ENCODE assay signal across 9 cellular contexts in the genomic region with DNA sequence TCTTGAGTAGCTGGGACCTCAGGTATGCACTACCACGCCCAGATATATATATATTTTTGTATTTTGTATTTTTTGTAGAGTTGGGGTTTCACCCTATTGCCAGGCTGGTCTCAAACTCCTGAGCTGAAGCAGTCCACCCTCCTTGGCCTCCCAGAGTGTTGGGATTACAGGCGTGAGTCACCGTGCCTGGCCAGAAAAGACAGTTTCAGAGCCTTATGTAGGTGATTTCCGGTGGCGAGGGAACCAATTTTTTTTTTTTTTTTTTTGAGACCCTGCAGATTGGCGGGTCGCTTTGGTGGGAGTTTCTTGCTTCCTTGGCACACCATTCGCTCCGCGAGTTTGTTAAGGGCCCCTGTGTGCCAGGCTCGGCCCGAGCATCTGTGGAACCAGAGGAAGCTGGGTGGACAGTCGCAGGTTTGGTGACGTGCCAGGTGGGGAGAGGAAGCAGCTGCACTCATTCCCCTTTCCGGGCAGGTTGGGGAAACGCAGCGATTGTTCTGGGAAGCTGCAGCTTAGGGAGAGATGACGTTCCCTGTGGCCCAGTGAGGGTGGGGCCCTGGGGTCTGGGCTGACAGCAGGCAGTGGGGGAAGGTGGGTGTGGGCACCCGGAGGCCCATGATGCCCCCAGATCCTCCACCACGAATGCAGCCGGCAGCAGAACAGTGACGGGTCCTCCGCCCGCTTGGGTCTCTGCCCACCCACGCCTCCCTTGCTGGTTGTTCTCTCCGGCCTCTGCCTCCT. TPM values are rescaled to one million over a fixed set of nuclear protein-coding genes. Genes with fewer than 3 reads are reported as not detected.
DNase-seq lines count a peak whose midpoint lies in the region; ATAC-seq and TF ChIP-seq lines count a peak whose summit lies in the region.
"Had no signal": no experiment of that assay in that cellular context is flagged by ENCODE, and none has a peak within 500 bp of the region (broad histone marks: within the 10 kb centered on the region; RNA-seq: fewer than 3 reads in every experiment).

No MANE protein-coding gene starts in this region.

- no peaks in the 10 kb centered on the region for H3K9me2 ChIP-seq in GM23248 (ENCODE audit: insufficient read depth)
- H3K9me2 ChIP-seq in OCI-LY7 (ENCODE audit: insufficient read depth, low read length): no peaks in the 10 kb centered on the region

- 21 to 22% methylated on average over 26 of the region's 26 CpGs for WGBS in GM23248 (ENCODE audit: low coverage in 1 of 2, low lambda C conversion rate in 2 of 2, missing lambda C conversion rate in 2 of 2), 2 experiments
- 25% methylated on average over 16 of the region's 26 CpGs for WGBS in esophagus muscularis mucosa

- no peak overlapping the region for H2AFZ ChIP-seq in GM23248
- H2AFZ ChIP-seq in OCI-LY7 (ENCODE audit: low read length): no peak overlapping the region

- H4K20me1 ChIP-seq in GM23248 (ENCODE audit: insufficient read depth) (no peaks in the 10 kb centered on the region; the same call in 1 of the 2 replicates), OCI-LY7 (ENCODE audit: insufficient read depth, low read length) (no peaks in the 10 kb centered on the region)

- H3K27ac ChIP-seq in GM23248 (peak overlapping the region; percentile 47), OCI-LY7 (ENCODE audit: low read depth, low read length, poor library complexity, severe bottlenecking) (no peak overlapping the region), esophagus muscularis mucosa (replicated peaks in 1 of 4) (peak overlapping the region; percentile 80 to 87 (median 84))

- H3K4me2 ChIP-seq in GM23248 (ENCODE audit: unreplicated experiment): peak overlapping the region; percentile 28
- peak overlapping the region; percentile 44 for H3K4me2 ChIP-seq in OCI-LY7 (ENCODE audit: low read length)

- in situ Hi-C loops in GM23248 (cut with MboI): no loop called here

- no peak for TF ChIP-seq CTCF in OCI-LY7 (conservative IDR thresholded peaks at IDR 0.05; ENCODE audit: low read length)
- TF ChIP-seq CTCF in esophagus muscularis mucosa (IDR thresholded peaks at IDR 0.05): no peak

- H3K4me3 ChIP-seq in GM23248: no peak overlapping the region; the same call in 1 of the 2 replicates
- H3K4me3 ChIP-seq in OCI-LY7 (ENCODE audit: low read depth, low read length, poor library complexity, severe bottlenecking): no peak overlapping the region
- H3K4me3 ChIP-seq in esophagus muscularis mucosa: peak overlapping the region; percentile 19 to 43 (median 27)

- H3K9ac ChIP-seq in GM23248: peak overlapping the region; percentile 50

- no peak for TF ChIP-seq POLR2A in esophagus muscularis mucosa (IDR thresholded peaks at IDR 0.05; ENCODE audit: low read depth)

- H3K79me2 ChIP-seq in GM23248 (ENCODE audit: insufficient read depth) (peaks cover 95% of the 10 kb centered on the region), OCI-LY7 (ENCODE audit: insufficient read depth, low read depth, low read length) (no peaks in the 10 kb centered on the region)

- peaks cover 40% of the 10 kb centered on the region for H3K4me1 ChIP-seq in GM23248 (ENCODE audit: insufficient read depth)
- H3K4me1 ChIP-seq in OCI-LY7 (ENCODE audit: insufficient read depth, low read length, poor library complexity, severe bottlenecking): peaks cover 50% of the 10 kb centered on the region
- H3K4me1 ChIP-seq in esophagus muscularis mucosa: peaks cover 51 to 100% (median 100%) of the 10 kb centered on the region in 4 donors

- H3K9me3 ChIP-seq in GM23248 (ENCODE audit: low read depth) (no peaks in the 10 kb centered on the region), OCI-LY7 (ENCODE audit: low read length) (no peaks in the 10 kb centered on the region), esophagus muscularis mucosa (no peaks in the 10 kb centered on the region)

- BruUV-seq in OCI-LY7 (replicated peaks; lab: Mats Ljungman, UMichigan): no TSS peak

- peak; percentile 80 for DNase-seq in GM23248
- DNase-seq in OCI-LY7 (ENCODE audit: low spot score): no peak
- no peak for DNase-seq in esophagus muscularis mucosa (ENCODE audit: extremely low spot score)
- DNase-seq in pulmonary artery endothelial cell (ENCODE audit: low read depth, low spot score): peak; percentile 74
- no peak for DNase-seq in AG08396 (ENCODE audit: low spot score)
- DNase-seq in GF-D8 (lab: John Stamatoyannopoulos, UW): no peak
- DNase-seq: NCI-H774 had no signal

- ATAC-seq in GM21717 (IDR thresholded peaks at IDR 0.05; ENCODE audit: unreplicated experiment): no peak
- no peak for ATAC-seq in GM19023 (IDR thresholded peaks at IDR 0.05; ENCODE audit: unreplicated experiment)

- intact Hi-C loops in OCI-LY7 (cut with micrococcal nuclease; ENCODE audit: unreplicated experiment): no loop called here
- intact Hi-C loops in esophagus muscularis mucosa (cut with DNase I): no loop called here

- peaks cover 25% of the 10 kb centered on the region; the same call in 1 of the 2 replicates for H3F3A ChIP-seq in GM23248 (ENCODE audit: insufficient read depth)

- TF ChIP-seq EP300 in esophagus muscularis mucosa (IDR thresholded peaks at IDR 0.05): peak; percentile 86

- POLR2A ChIA-PET in OCI-LY7 (lab: Charles Lee): interaction anchor here (0.6 to 0.7 kb wide), 2 partner anchors 42 to 224 kb away, joined by 3 to 4 read pairs; no protein-coding TSS in a partner anchor

- no peaks in the 10 kb centered on the region for H3K36me3 ChIP-seq in GM23248 (ENCODE audit: low read depth)
- no peaks in the 10 kb centered on the region for H3K36me3 ChIP-seq in OCI-LY7 (ENCODE audit: insufficient read depth, low read length)
- peaks cover 0 to 13% (median 4%) of the 10 kb centered on the region in 4 donors for H3K36me3 ChIP-seq in esophagus muscularis mucosa

- H3K27me3 ChIP-seq in GM23248 (replicated peaks; ENCODE audit: insufficient read depth): no peaks in the 10 kb centered on the region
- no peaks in the 10 kb centered on the region for H3K27me3 ChIP-seq in esophagus muscularis mucosa

- CTCF ChIA-PET in OCI-LY7 (lab: Charles Lee; ENCODE audit: unreplicated experiment): no interaction called here

RNA-seq across cellular contexts. Expression of a gene that starts 25.1 kb away (rescaled TPM):
- total RNA-seq in GM23248 (2014; rRNA removed; shearing (Covaris generic)): 13.5 and 22.7 TPM in 2 replicates
- 13.5 and 13.6 TPM in 2 replicates for polyA plus RNA-seq in GM23248 (2016; fragmentation: Nextera tagmentation; extraction: Ambion mirVana)
- total RNA-seq in OCI-LY7 (2014; rRNA removed; shearing (Covaris generic)): 14.0 and 17.9 TPM in 2 replicates
- total RNA-seq in OCI-LY7 (2022) (1.1 and 1.2 TPM in 2 replicates), esophagus muscularis mucosa (100 to 1,000 TPM in 2 of 4 donors, 10 to 100 TPM in 2; 61.0 to 104 (median 97.4) TPM), pulmonary artery endothelial cell (18.9 and 20.6 TPM in 2 replicates)

Comparison
In these comparisons a context has a peak if more than half of its experiments do, and no peak if none do; other contexts are left out.
1. DNase-seq: peak in GM23248 (single experiment) and pulmonary artery endothelial cell (single experiment); none in OCI-LY7 (single experiment), esophagus muscularis mucosa (single experiment), AG08396 (single experiment) and GF-D8 (single experiment).
2. H3K4me3 ChIP-seq: peak in esophagus muscularis mucosa (4 of 4); none in GM23248 (single experiment) and OCI-LY7 (single experiment).